ENCODE assay signal across 8 cellular contexts in the genomic region with DNA sequence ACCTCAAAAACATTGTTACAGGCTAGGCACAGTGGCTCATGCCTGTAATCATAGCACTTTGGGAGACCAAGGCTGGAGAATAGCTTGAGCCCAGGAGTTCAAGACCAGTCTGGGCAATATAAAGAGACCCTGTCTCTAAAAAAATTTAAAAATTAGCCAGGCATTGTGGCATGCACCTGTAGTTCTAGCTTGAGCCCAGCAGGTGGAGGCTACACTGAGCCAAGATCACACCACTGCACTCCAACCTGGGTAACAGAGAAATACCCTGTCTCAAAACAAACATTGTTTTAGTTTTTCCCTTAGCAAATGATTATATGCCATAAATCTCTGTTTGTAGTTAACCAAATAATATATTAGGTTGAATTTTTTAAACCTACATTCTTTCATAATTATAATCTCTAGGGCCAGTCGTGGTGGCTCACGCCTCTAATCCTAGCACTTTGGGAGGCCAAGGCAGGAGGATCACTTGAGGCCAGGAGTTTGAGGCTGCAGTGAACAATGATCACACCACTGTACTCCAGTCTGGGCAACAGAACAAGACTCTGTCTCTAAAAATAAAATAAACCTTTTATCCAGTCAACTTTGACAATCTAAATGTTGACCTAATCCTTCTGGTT. TPM values are rescaled to one million over a fixed set of nuclear protein-coding genes. Genes with fewer than 3 reads are reported as not detected.
A peak's percentile ranks its signal among the peaks of the same experiment; 100 is the strongest.
DNase-seq lines count a peak whose midpoint lies in the region; TF ChIP-seq lines count a peak whose summit lies in the region.

No MANE protein-coding gene starts in this region.

- DNase-seq in A172 (ENCODE audit: low spot score) (peak; percentile 13), Kasumi-1 (lab: John Stamatoyannopoulos, UW) (peak; percentile 48 to 70), foreskin fibroblast (peak in 1 of 2 donors; percentile 23), DMS114 treated with DMSO at 0.1 percent for 48 hours (lab: John Stamatoyannopoulos, UW; ENCODE audit: unreplicated experiment) (no peak), DMS79 treated with DMSO at 0.1 percent for 48 hours (lab: John Stamatoyannopoulos, UW) (no peak)
- peak; percentile 23 to 36 for DNase-seq in activated CD4-positive, alpha-beta T cell treated with anti-CD3 and anti-CD28 coated beads, Interleukin-2, amount 50 U/mL, for 48 hours
- DNase-seq in stimulated activated CD4-positive, alpha-beta T cell treated with anti-CD3 and anti-CD28 coated beads, Interleukin-15, amount 100 ng/mL, for 24 hours = peak; percentile 37

- TF ChIP-seq CTCF in GM12873 (IDR thresholded peaks at IDR 0.05; ENCODE audit: insufficient read depth, low read depth, low read length, missing control alignments) (peak; percentile 84), foreskin fibroblast (IDR thresholded peaks at IDR 0.05; ENCODE audit: low read depth, low read length) (peak; percentile 62)

- H3K4me3 ChIP-seq in foreskin fibroblast (ENCODE audit: low read depth in 1 of 2, low read length in 2 of 2) = no peak overlapping the region

RNA-seq across cellular contexts. Expression of a gene that starts 13.3 kb away (rescaled TPM):
- total RNA-seq in A172 (2014; rRNA removed; shearing (Covaris generic)) = 20.8 and 23.1 TPM in 2 replicates

Comparison
In these comparisons a context has a peak if more than half of its experiments do, and no peak if none do; other contexts are left out.
1. DNase-seq: peak in A172 (single experiment), Kasumi-1 (2 of 2), activated CD4-positive, alpha-beta T cell treated with anti-CD3 and anti-CD28 coated beads, Interleukin-2, amount 50 U/mL, for 48 hours (2 of 2) and stimulated activated CD4-positive, alpha-beta T cell treated with anti-CD3 and anti-CD28 coated beads, Interleukin-15, amount 100 ng/mL, for 24 hours (single experiment); none in DMS114 treated with DMSO at 0.1 percent for 48 hours (single experiment) and DMS79 treated with DMSO at 0.1 percent for 48 hours (single experiment).